In the genomic region with DNA sequence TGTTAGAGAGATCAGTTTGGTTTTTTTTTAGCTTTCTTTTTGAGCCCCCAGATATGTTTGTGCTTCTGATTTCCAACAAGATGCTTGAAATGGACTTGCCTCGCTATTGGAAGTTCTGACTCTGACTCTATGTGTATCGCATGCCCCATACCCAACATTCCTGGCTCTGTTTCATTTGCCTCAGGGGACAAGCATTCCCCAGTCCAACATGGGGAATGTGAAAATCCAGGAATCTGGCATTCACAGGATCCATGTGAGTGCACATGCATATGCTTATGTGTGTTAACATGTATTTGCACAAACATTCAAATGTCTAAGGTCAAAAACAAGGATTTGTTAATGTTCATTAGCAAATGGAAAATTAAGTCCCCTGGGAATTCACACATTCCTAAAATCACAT, we compare ENCODE assay signal across 25 cellular contexts.
"Had no signal": no experiment of that assay in that cellular context is flagged by ENCODE, and none has a peak within 500 bp of the region (broad histone marks: within the 10 kb centered on the region; RNA-seq: fewer than 3 reads in every experiment).

No MANE protein-coding gene starts in this region.

- H3K27me3 Mint-ChIP-seq: activated CD8-positive, alpha-beta memory T cell treated with anti-CD3 and anti-CD28 coated beads, Interleukin-2, amount 10 ng/mL, durations not matched to agents 7 days and 5 days had no signal

- H3K4me1 Mint-ChIP-seq: activated CD4-positive, alpha-beta T cell treated with anti-CD3 and anti-CD28 coated beads for 36 hours; activated CD8-positive, alpha-beta memory T cell treated with anti-CD3 and anti-CD28 coated beads, Interleukin-2, amount 10 ng/mL, durations not matched to agents 7 days and 5 days; mesothelial cell of epicardium had no signal

- H3K4me3 Mint-ChIP-seq: activated CD4-positive, alpha-beta T cell treated with anti-CD3 and anti-CD28 coated beads for 36 hours; activated CD8-positive, alpha-beta memory T cell treated with anti-CD3 and anti-CD28 coated beads, Interleukin-2, amount 10 ng/mL, durations not matched to agents 7 days and 5 days; activated CD8-positive, alpha-beta T cell treated with anti-CD3 and anti-CD28 coated beads, Interleukin-2, amount 10 ng/mL, durations not matched to agents 7 days and 5 days; activated naive CD8-positive, alpha-beta T cell; effector memory CD8-positive, alpha-beta T cell; mesothelial cell of epicardium; naive B cell; stimulated activated naive B cell treated with anti-CD40 and anti-IgM and Interleukin-4, amounts not matched to agents 10 μg/mL and 1 μg/mL and 100 μg/mL, for 72 hours; T-cell had no signal

- H3K27ac Mint-ChIP-seq: activated CD4-positive, alpha-beta T cell treated with anti-CD3 and anti-CD28 coated beads for 36 hours; activated CD8-positive, alpha-beta memory T cell treated with anti-CD3 and anti-CD28 coated beads, Interleukin-2, amount 10 ng/mL, durations not matched to agents 7 days and 5 days; activated CD8-positive, alpha-beta T cell treated with anti-CD3 and anti-CD28 coated beads, Interleukin-2, amount 10 ng/mL, durations not matched to agents 7 days and 5 days; activated naive CD8-positive, alpha-beta T cell; activated T-helper 2 cell treated with anti-CD3 and anti-CD28 coated beads, Interferon-gamma antibody, Interleukin-2, Interleukin-4, amounts not matched to agents 10 μg/mL and 5 μg/mL and 100 μg/mL, durations not matched to agents 14 hours and 24 hours and 36 hours; effector memory CD8-positive, alpha-beta T cell; mesothelial cell of epicardium; naive B cell; stimulated activated naive B cell treated with anti-CD40 and anti-IgM and Interleukin-4, amounts not matched to agents 10 μg/mL and 1 μg/mL and 100 μg/mL, for 72 hours; T-cell had no signal

- ATAC-seq: activated CD4-positive, alpha-beta T cell treated with anti-CD3 and anti-CD28 coated beads for 36 hours; activated CD8-positive, alpha-beta memory T cell treated with anti-CD3 and anti-CD28 coated beads, Interleukin-2, amount 10 ng/mL, durations not matched to agents 7 days and 5 days; activated CD8-positive, alpha-beta T cell treated with anti-CD3 and anti-CD28 coated beads, Interleukin-2, amount 10 ng/mL, durations not matched to agents 7 days and 5 days; effector memory CD8-positive, alpha-beta T cell; heart right ventricle; pancreas; psoas muscle; stimulated activated naive B cell treated with anti-CD40 and anti-IgM and Interleukin-4, amounts not matched to agents 10 μg/mL and 1 μg/mL and 100 μg/mL, for 72 hours; T-cell had no signal

- H3K9me3 Mint-ChIP-seq: mesothelial cell of epicardium had no signal

- DNase-seq: activated CD4-positive, alpha-beta T cell treated with anti-CD3 and anti-CD28 coated beads for 36 hours; activated CD4-positive, CD25-positive, alpha-beta regulatory T cell; activated CD8-positive, alpha-beta memory T cell treated with anti-CD3 and anti-CD28 coated beads, Interleukin-2, amount 10 ng/mL, durations not matched to agents 7 days and 5 days; activated CD8-positive, alpha-beta T cell treated with anti-CD3 and anti-CD28 coated beads, Interleukin-2, amount 10 ng/mL, durations not matched to agents 7 days and 5 days; activated naive CD4-positive, alpha-beta T cell treated with Interleukin-2 at 50 U/mL for 16 hours; activated T-cell treated with anti-CD3 and anti-CD28 coated beads, Interleukin-2, amount 50 U/mL, for 48 hours; anterior cingulate cortex; caudate nucleus; cortex of kidney; effector memory CD8-positive, alpha-beta T cell; foreskin fibroblast; heart right ventricle; kidney glomerular epithelial cell; left ventricle myocardium inferior; naive B cell; nucleus accumbens; pancreas; psoas muscle; stimulated activated CD4-positive, alpha-beta T cell treated with anti-CD3 and anti-CD28 coated beads, Interleukin-15, amount 100 ng/mL, for 24 hours; stimulated activated CD4-positive, alpha-beta T cell treated with anti-CD3 and anti-CD28 coated beads, Interleukin-2, amount 100 ng/mL, for 24 hours; stimulated activated naive B cell treated with anti-CD40 and anti-IgM and Interleukin-4, amounts not matched to agents 10 μg/mL and 1 μg/mL and 100 μg/mL, for 72 hours; T-cell had no signal

- H3K36me3 Mint-ChIP-seq: activated CD8-positive, alpha-beta memory T cell treated with anti-CD3 and anti-CD28 coated beads, Interleukin-2, amount 10 ng/mL, durations not matched to agents 7 days and 5 days; activated naive CD8-positive, alpha-beta T cell; mesothelial cell of epicardium; naive B cell; stimulated activated naive B cell treated with anti-CD40 and anti-IgM and Interleukin-4, amounts not matched to agents 10 μg/mL and 1 μg/mL and 100 μg/mL, for 72 hours; T-cell had no signal
